15 cellular contexts compared by ENCODE assay signal in genomic region chr9:92976436-92976835, GRCh38. TPM values are rescaled to one million over a fixed set of nuclear protein-coding genes. Genes with fewer than 3 reads are reported as not detected.
DNase-seq lines count a peak whose midpoint lies in the region; ATAC-seq and TF ChIP-seq lines count a peak whose summit lies in the region.
"Had no signal": no experiment of that assay in that cellular context is flagged by ENCODE, and none has a peak within 500 bp of the region (broad histone marks: within the 10 kb centered on the region; RNA-seq: fewer than 3 reads in every experiment).

No MANE protein-coding gene starts in this region.

- no peak overlapping the region for H3K27ac Mint-ChIP-seq in stimulated activated naive CD8-positive, alpha-beta T cell treated with anti-CD3 and anti-CD28 coated beads, Interleukin-15, amount 100 ng/mL, for 72 hours

- H4K8ac ChIP-seq in neuronal stem cell (ENCODE audit: low read depth, low read length) = no peak overlapping the region

- peak overlapping the region; percentile 86 for H2AK5ac ChIP-seq in neuronal stem cell (ENCODE audit: low read depth, low read length)

- no peaks in the 10 kb centered on the region for H3K27me3 ChIP-seq in body of pancreas
- no peaks in the 10 kb centered on the region for H3K27me3 ChIP-seq in neuronal stem cell (ENCODE audit: control insufficient read depth in 3 of 3, insufficient read depth in 3 of 3, low read depth in 1 of 3, low read length in 3 of 3)
- no peaks in the 10 kb centered on the region for H3K27me3 ChIP-seq in hepatocyte

- H3K36me3 ChIP-seq in body of pancreas (replicated peaks in 1 of 2; ENCODE audit: insufficient read depth in 1 of 2, low read depth in 2 of 2) (no peaks in the 10 kb centered on the region), neuronal stem cell (replicated peaks in 1 of 2; ENCODE audit: control insufficient read depth in 2 of 2, insufficient read depth in 2 of 2, low read length in 2 of 2) (no peaks in the 10 kb centered on the region), hepatocyte (replicated peaks; ENCODE audit: insufficient read depth, low read depth) (no peaks in the 10 kb centered on the region)

- TF ChIP-seq POLR2A in body of pancreas (IDR thresholded peaks at IDR 0.05) = no peak

- H3K4me2 ChIP-seq in neuronal stem cell (ENCODE audit: insufficient read depth, low read length, poor library complexity, severe bottlenecking) = no peak overlapping the region
- H3K4me2 ChIP-seq in hepatocyte = no peak overlapping the region
- H3K4me2 ChIP-seq: KMS-11 had no signal

- H3K9me3 ChIP-seq in body of pancreas = no peaks in the 10 kb centered on the region
- H3K9me3 ChIP-seq in neuronal stem cell (replicated peaks in 1 of 2; ENCODE audit: control insufficient read depth in 2 of 2, insufficient read depth in 1 of 2, low read depth in 1 of 2, low read length in 2 of 2) = no peaks in the 10 kb centered on the region
- H3K9me3 ChIP-seq in hepatocyte (ENCODE audit: low read depth) = no peaks in the 10 kb centered on the region

- H3K4me1 ChIP-seq in body of pancreas (peaks cover 46% of the 10 kb centered on the region), neuronal stem cell (ENCODE audit: control insufficient read depth in 2 of 2, insufficient read depth in 1 of 2, low read depth in 1 of 2, low read length in 2 of 2) (peaks cover 0 to 2% of the 10 kb centered on the region in 2 donors), hepatocyte (ENCODE audit: insufficient read depth) (peaks cover 13% of the 10 kb centered on the region)

- peaks cover under 1 to 5% of the 10 kb centered on the region in 2 donors for H3K9me3 Mint-ChIP-seq in stimulated activated naive CD8-positive, alpha-beta T cell treated with anti-CD3 and anti-CD28 coated beads, Interleukin-15, amount 100 ng/mL, for 72 hours

- DNase-seq in stimulated activated naive CD8-positive, alpha-beta T cell treated with anti-CD3 and anti-CD28 coated beads, Interleukin-15, amount 100 ng/mL, for 72 hours = no peak
- DNase-seq in stimulated activated naive CD8-positive, alpha-beta T cell treated with anti-CD3 and anti-CD28 coated beads, Interleukin-15, Interleukin-2, amounts not matched to agents 100 U/mL and 50 U/mL, for 24 hours = no peak
- DNase-seq in body of pancreas (no peak), neuronal stem cell (ENCODE audit: low spot score) (no peak), hepatocyte (ENCODE audit: low spot score) (no peak), EL (no peak), substantia nigra (lab: John Stamatoyannopoulos, UW) (no peak), caudate nucleus (lab: John Stamatoyannopoulos, UW) (no peak)
- DNase-seq: AML-193; H9; NCI-H69; NK-92 treated with Interleukin-12 subunit alpha and Interleukin-12 subunit beta, amount 100 ng/mL, for 24 hours had no signal

- H3K27ac ChIP-seq in body of pancreas (peak overlapping the region; percentile 15 to 86 (median 60)), neuronal stem cell (replicated peaks; ENCODE audit: low read length) (no peak overlapping the region), hepatocyte (no peak overlapping the region), substantia nigra (ENCODE audit: low read depth, low read length, poor library complexity, severe bottlenecking) (no peak overlapping the region), caudate nucleus (ENCODE audit: low read depth, low read length) (no peak overlapping the region)
- H3K27ac ChIP-seq: KMS-11 had no signal

- intact Hi-C loops in body of pancreas (cut with DNase I) = no loop called here

- H4K91ac ChIP-seq in neuronal stem cell (ENCODE audit: low read depth, low read length, poor library complexity) = no peak overlapping the region

- H4K20me1 ChIP-seq in hepatocyte (ENCODE audit: insufficient read depth, poor library complexity, severe bottlenecking) = no peaks in the 10 kb centered on the region

- peak overlapping the region; percentile 29 for H2BK5ac ChIP-seq in neuronal stem cell (ENCODE audit: low read length)

- TF ChIP-seq CTCF in body of pancreas (IDR thresholded peaks at IDR 0.05) = no peak
- TF ChIP-seq CTCF in hepatocyte (IDR thresholded peaks at IDR 0.05; ENCODE audit: poor library complexity) = no peak

- H3K14ac ChIP-seq in neuronal stem cell (ENCODE audit: low read length) = no peak overlapping the region

- H3K4ac ChIP-seq in neuronal stem cell (ENCODE audit: low read length) = no peak overlapping the region

- H3K18ac ChIP-seq in neuronal stem cell (ENCODE audit: low read length) = peak overlapping the region; percentile 72

- no peak overlapping the region for H2BK120ac ChIP-seq in neuronal stem cell (ENCODE audit: low read depth, low read length)

- peak overlapping the region; percentile 16 for H3K9ac ChIP-seq in neuronal stem cell (ENCODE audit: low read depth, low read length, poor library complexity)
- H3K9ac ChIP-seq: KMS-11 had no signal

- H3K79me1 ChIP-seq in neuronal stem cell (ENCODE audit: low read depth, low read length) = no peaks in the 10 kb centered on the region

- H3K9me2 ChIP-seq in hepatocyte (replicated peaks; ENCODE audit: insufficient read depth) = no peaks in the 10 kb centered on the region

- no peak overlapping the region for H3K23ac ChIP-seq in neuronal stem cell (ENCODE audit: low read depth, low read length, poor library complexity)

- H3K4me3 Mint-ChIP-seq in stimulated activated naive CD8-positive, alpha-beta T cell treated with anti-CD3 and anti-CD28 coated beads, Interleukin-15, amount 100 ng/mL, for 72 hours = no peak overlapping the region
- H3K4me3 Mint-ChIP-seq: H9 had no signal

- H3K4me3 ChIP-seq in body of pancreas = no peak overlapping the region
- H3K4me3 ChIP-seq in neuronal stem cell (ENCODE audit: low read length in 2 of 2) = no peak overlapping the region
- H3K4me3 ChIP-seq in hepatocyte = no peak overlapping the region

- no peak overlapping the region for H2BK12ac ChIP-seq in neuronal stem cell (ENCODE audit: low read length)

- H2AFZ ChIP-seq in neuronal stem cell (ENCODE audit: low read length) (no peak overlapping the region), hepatocyte (no peak overlapping the region)

- H3K27me3 Mint-ChIP-seq in stimulated activated naive CD8-positive, alpha-beta T cell treated with anti-CD3 and anti-CD28 coated beads, Interleukin-15, amount 100 ng/mL, for 72 hours = no peaks in the 10 kb centered on the region

- peaks cover 93% of the 10 kb centered on the region for H3K4me1 Mint-ChIP-seq in stimulated activated naive CD8-positive, alpha-beta T cell treated with anti-CD3 and anti-CD28 coated beads, Interleukin-15, amount 100 ng/mL, for 72 hours

- 69 to 74% methylated on average over 6 to 14 of the region's 16 CpGs for WGBS in body of pancreas, 2 donors
- WGBS in neuronal stem cell (ENCODE audit: extremely low coverage in 2 of 2, insufficient read length in 2 of 2, insufficient replicate concordance in 1 of 2), 2 donors = no CpG with 5 or more reads among the region's 16 CpGs
- WGBS in hepatocyte (ENCODE audit: low lambda C conversion rate, missing lambda C conversion rate) = 91% methylated on average over 16 of the region's 16 CpGs

- H2BK15ac ChIP-seq in neuronal stem cell (ENCODE audit: low read length) = peak overlapping the region; percentile 67

- peak; percentile 18 for ATAC-seq in stimulated activated naive CD8-positive, alpha-beta T cell treated with anti-CD3 and anti-CD28 coated beads, Interleukin-15, amount 100 ng/mL, for 72 hours
- no peak for ATAC-seq in stimulated activated naive CD8-positive, alpha-beta T cell treated with anti-CD3 and anti-CD28 coated beads, Interleukin-15, Interleukin-2, amounts not matched to agents 100 U/mL and 50 U/mL, for 24 hours
- ATAC-seq in body of pancreas = no peak
- ATAC-seq: HepG2 had no signal

- H3K79me2 ChIP-seq in hepatocyte = no peaks in the 10 kb centered on the region

RNA-seq across cellular contexts. Expression of gene FGD3, which starts 29.1 kb away (rescaled TPM):
- total RNA-seq in body of pancreas (10 to 100 TPM; 12.2 to 13.2 TPM), hepatocyte (5.8 and 6.3 TPM in 2 replicates)
- 0.47 TPM for polyA plus RNA-seq in neuronal stem cell (2013, experiment 1 of 2)
- polyA plus RNA-seq in neuronal stem cell (2013, experiment 2 of 2) = 0.44 TPM
- 4.1 and 6.5 TPM in 2 replicates for polyA plus RNA-seq in hepatocyte
- total RNA-seq: MCF 10A had no signal

Comparison
In these comparisons a context has a peak if more than half of its experiments do, and no peak if none do; other contexts are left out.
1. H3K27ac ChIP-seq: peak in body of pancreas (4 of 4); none in neuronal stem cell (single experiment), hepatocyte (single experiment), substantia nigra (single experiment) and caudate nucleus (single experiment).